In the genomic region with DNA sequence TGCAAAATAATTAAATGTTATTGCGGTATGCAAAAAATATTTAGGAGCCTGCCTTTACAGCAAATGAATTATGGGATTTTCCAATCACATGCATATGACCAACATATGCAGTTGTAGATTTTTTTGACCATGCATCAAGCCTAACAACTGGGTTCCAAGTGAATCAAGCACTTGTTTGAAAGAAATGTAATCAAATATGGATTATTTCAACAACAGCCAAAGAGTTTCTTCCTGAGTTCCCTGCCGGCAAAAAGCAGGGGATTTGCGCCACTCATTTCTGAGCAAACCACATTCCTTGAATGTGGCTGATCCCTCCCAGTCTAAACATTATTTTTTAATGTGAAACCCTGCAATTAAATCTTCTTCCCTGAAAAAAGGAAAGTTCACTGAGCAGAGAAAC, we compare ENCODE assay signal across 38 cellular contexts.
"Had no signal": no experiment of that assay in that cellular context is flagged by ENCODE, and none has a peak within 500 bp of the region (broad histone marks: within the 10 kb centered on the region; RNA-seq: fewer than 3 reads in every experiment).

No MANE protein-coding gene starts in this region.

- H3K4me2 ChIP-seq: PC-9 had no signal

- H3K27me3 ChIP-seq: ascending aorta, body of pancreas, MG63 had no signal

- H3K4me3 ChIP-seq: ascending aorta, body of pancreas, MG63, PC-9 had no signal

- H3K36me3 Mint-ChIP-seq: activated naive CD8-positive, alpha-beta T cell treated with anti-CD3 and anti-CD28 coated beads, Interleukin-2, amount 10 ng/mL, durations not matched to agents 7 days and 5 days had no signal

- DNase-seq: activated CD4-positive, alpha-beta T cell treated with anti-CD3 and anti-CD28 coated beads for 1 hour; activated CD4-positive, alpha-beta T cell treated with anti-CD3 and anti-CD28 coated beads for 48 hours; activated CD4-positive, alpha-beta T cell treated with anti-CD3 and anti-CD28 coated beads, Interleukin-2, amount 50 U/mL, for 4 hours; activated CD4-positive, CD25-positive, alpha-beta regulatory T cell; activated CD8-positive, alpha-beta T cell treated with anti-CD3 and anti-CD28 coated beads, Interleukin-2, amount 10 ng/mL, durations not matched to agents 7 days and 5 days; activated gamma-delta T cell; activated naive CD4-positive, alpha-beta T cell treated with Interleukin-2 at 50 U/mL for 16 hours; activated naive CD8-positive, alpha-beta T cell treated with anti-CD3 and anti-CD28 coated beads, Interleukin-2, amount 10 ng/mL, durations not matched to agents 7 days and 5 days; activated T-cell treated with anti-CD3 and anti-CD28 coated beads, Interleukin-2, amount 50 U/mL, for 24 hours; amygdala; body of pancreas; caudate nucleus; cerebellar nuclear complex; Kasumi-1; MG63; NCI-H1092; NCI-H1436 treated with DMSO at 0.1 percent for 48 hours; NCI-H1694 treated with DMSO at 0.1 percent for 48 hours; NCI-H2029; NCI-H510A; NCI-H526; NCI-H748 treated with DMSO at 0.1 percent for 48 hours; NK-92 treated with Interleukin-12 subunit alpha and Interleukin-12 subunit beta, amount 100 ng/mL, for 24 hours; PC-9; SIG-M5; SW 1271; T-helper 1 cell; T-helper 2 cell; T-helper 9 cell; WERI-Rb-1 had no signal

- H2AFZ ChIP-seq: PC-9 had no signal

- FAIRE-seq: bronchial epithelial cell, RCC 7860 had no signal

- H3K27ac Mint-ChIP-seq: activated CD8-positive, alpha-beta T cell treated with anti-CD3 and anti-CD28 coated beads, Interleukin-2, amount 10 ng/mL, durations not matched to agents 7 days and 5 days; activated naive CD4-positive, alpha-beta T cell treated with anti-CD3 and anti-CD28 coated beads, Interleukin-2, amount 50 U/mL, for 24 hours; activated naive CD8-positive, alpha-beta T cell treated with anti-CD3 and anti-CD28 coated beads, Interleukin-2, amount 10 ng/mL, durations not matched to agents 7 days and 5 days; activated T-cell treated with anti-CD3 and anti-CD28 coated beads, Interleukin-2, amount 50 U/mL, for 24 hours; activated T-helper 2 cell treated with anti-CD3 and anti-CD28 coated beads, Interferon-gamma antibody, Interleukin-2, Interleukin-4, amounts not matched to agents 10 μg/mL and 5 μg/mL and 100 μg/mL, durations not matched to agents 14 hours and 24 hours and 36 hours had no signal

- H3K9me3 ChIP-seq: ascending aorta, body of pancreas had no signal

- H3K4me1 ChIP-seq: ascending aorta had no signal

- H3K27me3 Mint-ChIP-seq: activated naive CD4-positive, alpha-beta T cell treated with anti-CD3 and anti-CD28 coated beads, Interleukin-2, amount 50 U/mL, for 24 hours; activated T-cell treated with anti-CD3 and anti-CD28 coated beads, Interleukin-2, amount 50 U/mL, for 24 hours had no signal

- H3K27ac ChIP-seq: ascending aorta, body of pancreas, PC-9, RWPE1, WERI-Rb-1 had no signal

- H3K36me3 ChIP-seq: ascending aorta, MG63, WERI-Rb-1 had no signal

- H3K4me1 Mint-ChIP-seq: activated naive CD4-positive, alpha-beta T cell treated with anti-CD3 and anti-CD28 coated beads, Interleukin-2, amount 50 U/mL, for 24 hours; activated naive CD8-positive, alpha-beta T cell treated with anti-CD3 and anti-CD28 coated beads, Interleukin-2, amount 10 ng/mL, durations not matched to agents 7 days and 5 days had no signal

- H3K4me3 Mint-ChIP-seq: activated CD8-positive, alpha-beta T cell treated with anti-CD3 and anti-CD28 coated beads, Interleukin-2, amount 10 ng/mL, durations not matched to agents 7 days and 5 days; activated naive CD4-positive, alpha-beta T cell treated with anti-CD3 and anti-CD28 coated beads, Interleukin-2, amount 50 U/mL, for 24 hours; activated naive CD8-positive, alpha-beta T cell treated with anti-CD3 and anti-CD28 coated beads, Interleukin-2, amount 10 ng/mL, durations not matched to agents 7 days and 5 days; activated T-cell treated with anti-CD3 and anti-CD28 coated beads, Interleukin-2, amount 50 U/mL, for 24 hours had no signal

- ATAC-seq: activated CD8-positive, alpha-beta T cell treated with anti-CD3 and anti-CD28 coated beads, Interleukin-2, amount 10 ng/mL, durations not matched to agents 7 days and 5 days; body of pancreas; Right ventricle myocardium inferior; SK-N-SH treated with all-trans-retinoic acid at 6 μM for 48 hours had no signal
